15 cellular contexts compared by ENCODE assay signal in genomic region chr6:148109732-148110131, GRCh38.
DNase-seq lines count a peak whose midpoint lies in the region; ATAC-seq, FAIRE-seq and TF ChIP-seq lines count a peak whose summit lies in the region.
"Had no signal": no experiment of that assay in that cellular context is flagged by ENCODE, and none has a peak within 500 bp of the region (broad histone marks: within the 10 kb centered on the region; RNA-seq: fewer than 3 reads in every experiment).

No MANE protein-coding gene starts in this region.

- TF ChIP-seq CTCF in WERI-Rb-1 (IDR thresholded peaks at IDR 0.05; ENCODE audit: low read depth, low read length) (no peak), lung (IDR thresholded peaks at IDR 0.05; ENCODE audit: control extremely low read depth, extremely low read depth) (no peak)

- H3K27me3 ChIP-seq in WERI-Rb-1 (ENCODE audit: insufficient read depth, low read depth, severe bottlenecking) (no peaks in the 10 kb centered on the region), lung (ENCODE audit: control insufficient read depth, insufficient read depth) (no peaks in the 10 kb centered on the region)
- H3K27me3 ChIP-seq: heart left ventricle, SJCRH30 had no signal

- H3K4me1 ChIP-seq in lung (ENCODE audit: control insufficient read depth in 2 of 2, insufficient read depth in 2 of 2, low read length in 2 of 2) = peaks cover 0 to 5% of the 10 kb centered on the region in 2 donors
- H3K4me1 ChIP-seq: heart left ventricle, SJCRH30 had no signal

- no peaks in the 10 kb centered on the region for H3K9me3 ChIP-seq in WERI-Rb-1 (ENCODE audit: severe bottlenecking)
- no peaks in the 10 kb centered on the region for H3K9me3 ChIP-seq in lung (ENCODE audit: control insufficient read depth in 2 of 2, insufficient read depth in 1 of 2, low read length in 1 of 2)
- H3K9me3 ChIP-seq: heart left ventricle, SJCRH30, thoracic aorta had no signal

- H3K4me3 ChIP-seq in WERI-Rb-1 (ENCODE audit: low read depth, low read length) = no peak overlapping the region
- no peak overlapping the region for H3K4me3 ChIP-seq in lung
- H3K4me3 ChIP-seq: heart left ventricle, SJCRH30, thoracic aorta had no signal

- H3K27ac ChIP-seq in WERI-Rb-1 (no peak overlapping the region), lung (ENCODE audit: low read depth in 1 of 2, low read length in 1 of 2) (no peak overlapping the region)
- H3K27ac ChIP-seq: heart left ventricle, SJCRH30, thoracic aorta had no signal

- H3K36me3 ChIP-seq in WERI-Rb-1 = no peaks in the 10 kb centered on the region
- H3K36me3 ChIP-seq in lung (ENCODE audit: control insufficient read depth in 2 of 2, insufficient read depth in 2 of 2, low read length in 2 of 2) = no peaks in the 10 kb centered on the region
- H3K36me3 ChIP-seq: heart left ventricle, SJCRH30, thoracic aorta had no signal

- FAIRE-seq in HTR-8/SVneo (lab: Jason Lieb, UNC) = no peak

- DNase-seq in HT-29 (ENCODE audit: low spot score) (peak; percentile 1), NCI-H2029 (lab: John Stamatoyannopoulos, UW) (peak; percentile 52), WERI-Rb-1 (peak; percentile 11), lung (ENCODE audit: low spot score) (peak; percentile 82), NOMO-1 (lab: John Stamatoyannopoulos, UW; ENCODE audit: unreplicated experiment in 2 of 2) (no peak), ureter (ENCODE audit: low spot score) (no peak), HTR-8/SVneo (ENCODE audit: insufficient read length, low spot score) (no peak)
- DNase-seq: activated CD4-positive, CD25-positive, alpha-beta regulatory T cell treated with anti-CD3 and anti-CD28 coated beads, Interleukin-2, amount 50 U/mL, for 72 hours; activated CD8-positive, alpha-beta memory T cell treated with anti-CD3 and anti-CD28 coated beads, Interleukin-2, amount 10 ng/mL, durations not matched to agents 7 days and 5 days; AML-193; Calu3; heart left ventricle; OCI-M1 had no signal

- ATAC-seq in lung (ENCODE audit: insufficient read depth, low FRiP score) = no peak
- ATAC-seq: activated CD8-positive, alpha-beta memory T cell treated with anti-CD3 and anti-CD28 coated beads, Interleukin-2, amount 10 ng/mL, durations not matched to agents 7 days and 5 days; heart left ventricle had no signal

- WGBS in lung, 2 donors = 70 to 83% methylated on average over 3 of the region's 3 CpGs

Comparison
In these comparisons a context has a peak if more than half of its experiments do, and no peak if none do; other contexts are left out.
1. DNase-seq: peak in HT-29 (single experiment), NCI-H2029 (single experiment), WERI-Rb-1 (single experiment) and lung (single experiment); none in NOMO-1 (0 of 2), ureter (single experiment) and HTR-8/SVneo (single experiment).